In the genomic region with DNA sequence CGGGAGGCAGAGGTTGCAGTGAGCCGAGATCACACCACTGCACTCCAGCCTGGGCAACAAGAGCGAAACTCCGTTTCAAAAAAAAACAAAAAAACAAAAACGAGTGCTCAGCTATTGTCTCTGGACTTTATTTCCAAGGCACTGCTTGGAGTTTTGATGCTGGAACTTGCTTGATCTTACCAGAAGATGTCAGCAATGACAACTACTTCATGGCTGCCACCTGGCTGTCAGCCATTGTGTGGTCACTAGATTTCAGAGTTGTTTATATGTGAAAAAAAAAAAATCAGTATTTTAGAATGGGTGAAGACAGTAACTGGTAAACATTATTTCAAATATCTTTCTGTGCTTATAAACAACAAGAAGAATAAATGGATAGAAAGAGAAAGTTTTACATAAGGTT, we compare ENCODE assay signal across 8 cellular contexts. TPM values are rescaled to one million over a fixed set of nuclear protein-coding genes. Genes with fewer than 3 reads are reported as not detected.
DNase-seq lines count a peak whose midpoint lies in the region; ATAC-seq, FAIRE-seq and TF ChIP-seq lines count a peak whose summit lies in the region.

No MANE protein-coding gene starts in this region.

- H3K27ac ChIP-seq in left ventricle myocardium inferior (replicated peaks) (no peak overlapping the region), keratinocyte (ENCODE audit: control insufficient read depth, insufficient read depth, low read length) (no peak overlapping the region)

- H4K20me1 ChIP-seq in keratinocyte (ENCODE audit: control insufficient read depth, extremely low read depth, insufficient read depth, low read length), result no peaks in the 10 kb centered on the region

- peak; percentile 39 for TF ChIP-seq CTCF in left ventricle myocardium inferior (IDR thresholded peaks at IDR 0.05; ENCODE audit: borderline replicate concordance)
- TF ChIP-seq CTCF in activated CD8-positive, alpha-beta T cell treated with anti-CD3 and anti-CD28 coated beads for 36 hours (IDR thresholded peaks at IDR 0.05), result peak; percentile 37
- peak; percentile 18 to 53 (median 27) for TF ChIP-seq CTCF in keratinocyte (optimal IDR thresholded peaks at IDR 0.05 in 1 of 3, IDR thresholded peaks at IDR 0.05 in 1 of 3, conservative IDR thresholded peaks at IDR 0.05 in 1 of 3; ENCODE audit: extremely low read depth in 1 of 3, insufficient read depth in 2 of 3, low read length in 3 of 3)

- dilution Hi-C loops in keratinocyte (cut with MboI; ENCODE audit: extremely low pct_ligation_motif_present, low sequenced_read_pairs), result no loop called here

- peaks cover 6% of the 10 kb centered on the region for H3K27me3 Mint-ChIP-seq in activated CD8-positive, alpha-beta T cell treated with anti-CD3 and anti-CD28 coated beads for 36 hours

- H3K9ac ChIP-seq in keratinocyte (ENCODE audit: control insufficient read depth, extremely low read depth, insufficient read depth, low read length), result no peak overlapping the region

- no peak overlapping the region for H3K27ac Mint-ChIP-seq in activated CD8-positive, alpha-beta T cell treated with anti-CD3 and anti-CD28 coated beads for 36 hours

- H3K9me1 ChIP-seq in keratinocyte (ENCODE audit: control insufficient read depth, extremely low read depth, insufficient read depth, low read length), result no peaks in the 10 kb centered on the region

- no peak for FAIRE-seq in keratinocyte (lab: Jason Lieb, UNC)

- DNase-seq in left ventricle myocardium inferior, result no peak
- DNase-seq in left ventricle myocardium superior, result no peak
- DNase-seq in NCI-H1436 treated with DMSO at 0.1 percent for 48 hours (lab: John Stamatoyannopoulos, UW), result peak; percentile 17
- DNase-seq in activated CD8-positive, alpha-beta T cell treated with anti-CD3 and anti-CD28 coated beads for 36 hours, result peak; percentile 43
- DNase-seq in keratinocyte (ENCODE audit: low read depth, low spot score), result no peak

- H3K4me1 Mint-ChIP-seq in activated CD8-positive, alpha-beta T cell treated with anti-CD3 and anti-CD28 coated beads for 36 hours (ENCODE audit: low read depth), result peaks cover 6% of the 10 kb centered on the region

- intact Hi-C loops in left ventricle myocardium inferior (cut with micrococcal nuclease), result no loop called here
- intact Hi-C loops in left ventricle myocardium superior (cut with micrococcal nuclease), result no loop called here
- intact Hi-C loops in activated CD8-positive, alpha-beta T cell treated with anti-CD3 and anti-CD28 coated beads for 36 hours (cut with micrococcal nuclease), result no loop called here

- H3K4me3 ChIP-seq in left ventricle myocardium inferior, result no peak overlapping the region
- no peak overlapping the region for H3K4me3 ChIP-seq in keratinocyte (ENCODE audit: control insufficient read depth in 2 of 3, extremely low read depth in 1 of 3, insufficient read depth in 2 of 3, low read depth in 1 of 3, low read length in 3 of 3)

- H3K27me3 ChIP-seq in left ventricle myocardium inferior (ENCODE audit: low read depth) (peaks cover 34% of the 10 kb centered on the region), keratinocyte (ENCODE audit: control insufficient read depth, extremely low read depth, insufficient read depth, low read length) (no peaks in the 10 kb centered on the region)

- H3K79me2 ChIP-seq in keratinocyte (ENCODE audit: control insufficient read depth, insufficient read depth, low read length), result no peaks in the 10 kb centered on the region

- H3K4me3 Mint-ChIP-seq in activated CD8-positive, alpha-beta T cell treated with anti-CD3 and anti-CD28 coated beads for 36 hours, result no peak overlapping the region

- no peaks in the 10 kb centered on the region for H3K36me3 Mint-ChIP-seq in activated CD8-positive, alpha-beta T cell treated with anti-CD3 and anti-CD28 coated beads for 36 hours (ENCODE audit: low read depth)

- CTCF ChIA-PET in activated CD8-positive, alpha-beta T cell treated with anti-CD3 and anti-CD28 coated beads for 36 hours (lab: Charles Lee), result interaction anchor here (0.6 to 7.2 kb wide), 12 partner anchors 8 to 1629 kb away, joined by 3 to 71 read pairs (median 3); no protein-coding TSS in a partner anchor

- ATAC-seq in left ventricle myocardium superior (no peak), GM18861 (IDR thresholded peaks at IDR 0.05; ENCODE audit: unreplicated experiment) (no peak), HG03159 (IDR thresholded peaks at IDR 0.05; ENCODE audit: unreplicated experiment) (no peak)
- ATAC-seq in activated CD8-positive, alpha-beta T cell treated with anti-CD3 and anti-CD28 coated beads for 36 hours, result peak; percentile 56
- ATAC-seq in activated CD4-positive, CD25-positive, alpha-beta regulatory T cell treated with anti-CD3 and anti-CD28 coated beads, Interleukin-2, amount 50 U/mL, for 24 hours, result no peak

- H3K4me1 ChIP-seq in left ventricle myocardium inferior (no peaks in the 10 kb centered on the region), keratinocyte (ENCODE audit: control insufficient read depth, extremely low read depth, insufficient read depth, low read length) (no peaks in the 10 kb centered on the region)

- H3K4me2 ChIP-seq in keratinocyte (ENCODE audit: control insufficient read depth, extremely low read depth, insufficient read depth, low read depth, low read length), result no peak overlapping the region

- H3K9me3 Mint-ChIP-seq in activated CD8-positive, alpha-beta T cell treated with anti-CD3 and anti-CD28 coated beads for 36 hours, result no peaks in the 10 kb centered on the region

- H2AFZ ChIP-seq in keratinocyte (ENCODE audit: control insufficient read depth, low read length), result no peak overlapping the region

- H3K36me3 ChIP-seq in left ventricle myocardium inferior, result no peaks in the 10 kb centered on the region
- H3K36me3 ChIP-seq in keratinocyte (ENCODE audit: control insufficient read depth in 2 of 2, extremely low read depth in 1 of 2, insufficient read depth in 2 of 2, low read length in 2 of 2), result no peaks in the 10 kb centered on the region

- H3K9me3 ChIP-seq in left ventricle myocardium inferior (replicated peaks) (no peaks in the 10 kb centered on the region), keratinocyte (ENCODE audit: control insufficient read depth, low read depth, low read length) (no peaks in the 10 kb centered on the region)

- POLR2A ChIA-PET in activated CD8-positive, alpha-beta T cell treated with anti-CD3 and anti-CD28 coated beads for 36 hours (lab: Charles Lee), result interaction anchor here (0.6 kb wide), 1 partner anchor 13 kb away, joined by 3 read pairs; no protein-coding TSS in a partner anchor

RNA-seq across cellular contexts. Expression of a gene that starts 26.3 kb away (rescaled TPM):
- not detected for total RNA-seq in left ventricle myocardium inferior
- total RNA-seq in left ventricle myocardium superior, result not detected
- total RNA-seq in activated CD8-positive, alpha-beta T cell treated with anti-CD3 and anti-CD28 coated beads for 36 hours, result under 1 TPM; 0.22 to 0.25 TPM
- polyA plus RNA-seq in keratinocyte, result not detected in 3 replicates
- not detected for polyA plus RNA-seq in keratinocyte (2011; ENCODE audit: low read depth)
- not detected in 2 replicates for polyA plus RNA-seq in keratinocyte (2011; cell fraction: cytosol; rRNA removed)
- not detected in 2 replicates for polyA plus RNA-seq in keratinocyte (2011; cell fraction: nucleus; rRNA removed)
- polyA plus RNA-seq in keratinocyte (2012; ENCODE audit: low replicate concordance), result not detected in 2 replicates
- polyA minus RNA-seq in keratinocyte, result not detected in 3 replicates
- not detected for polyA minus RNA-seq in keratinocyte (2011; cell fraction: cytosol; rRNA and poly(A)+ RNA removed)
- polyA minus RNA-seq in keratinocyte (2011; cell fraction: nucleus; rRNA and poly(A)+ RNA removed), result not detected in 2 replicates

RNA-seq across cellular contexts. Expression of a gene that starts 38.7 kb away (rescaled TPM):
- total RNA-seq in left ventricle myocardium inferior, result 93.5 TPM
- 80.5 TPM for total RNA-seq in left ventricle myocardium superior
- 10 to 100 TPM; 25.6 to 26.1 TPM for total RNA-seq in activated CD8-positive, alpha-beta T cell treated with anti-CD3 and anti-CD28 coated beads for 36 hours
- 12.8 to 21.5 TPM (median 18.0 TPM) in 3 replicates for polyA plus RNA-seq in keratinocyte
- polyA plus RNA-seq in keratinocyte (2011; ENCODE audit: low read depth), result 3.6 TPM
- polyA plus RNA-seq in keratinocyte (2011; cell fraction: cytosol; rRNA removed), result 15.8 and 19.8 TPM in 2 replicates
- 18.0 and 20.3 TPM in 2 replicates for polyA plus RNA-seq in keratinocyte (2011; cell fraction: nucleus; rRNA removed)
- polyA plus RNA-seq in keratinocyte (2012; ENCODE audit: low replicate concordance), result 15.7 and 36.4 TPM in 2 replicates
- polyA minus RNA-seq in keratinocyte, result 12.4 to 16.5 TPM (median 15.8 TPM) in 3 replicates
- polyA minus RNA-seq in keratinocyte (2011; cell fraction: cytosol; rRNA and poly(A)+ RNA removed), result 12.1 TPM
- 5.7 and 11.3 TPM in 2 replicates for polyA minus RNA-seq in keratinocyte (2011; cell fraction: nucleus; rRNA and poly(A)+ RNA removed)

RNA-seq across cellular contexts. Expression of a gene that starts 44.9 kb away (rescaled TPM):
- total RNA-seq in left ventricle myocardium inferior (not detected), left ventricle myocardium superior (not detected)
- total RNA-seq in activated CD8-positive, alpha-beta T cell treated with anti-CD3 and anti-CD28 coated beads for 36 hours, result not detected
- polyA plus RNA-seq in keratinocyte, result not detected in 3 replicates
- polyA plus RNA-seq in keratinocyte (2011; ENCODE audit: low read depth), result not detected
- not detected in 2 replicates for polyA plus RNA-seq in keratinocyte (2011; cell fraction: cytosol; rRNA removed)
- not detected in 2 replicates for polyA plus RNA-seq in keratinocyte (2011; cell fraction: nucleus; rRNA removed)
- not detected in 2 replicates for polyA plus RNA-seq in keratinocyte (2012; ENCODE audit: low replicate concordance)
- not detected in 3 replicates for polyA minus RNA-seq in keratinocyte
- not detected for polyA minus RNA-seq in keratinocyte (2011; cell fraction: cytosol; rRNA and poly(A)+ RNA removed)
- not detected in 2 replicates for polyA minus RNA-seq in keratinocyte (2011; cell fraction: nucleus; rRNA and poly(A)+ RNA removed)

Comparison
In these comparisons a context has a peak if more than half of its experiments do, and no peak if none do; other contexts are left out.
1. DNase-seq: peak in NCI-H1436 treated with DMSO at 0.1 percent for 48 hours (single experiment) and activated CD8-positive, alpha-beta T cell treated with anti-CD3 and anti-CD28 coated beads for 36 hours (single experiment); none in left ventricle myocardium inferior (single experiment), left ventricle myocardium superior (single experiment) and keratinocyte (single experiment).
2. Peak in every context shown above with its lines, with median percentiles within 50 percentile points of each other: CTCF ChIP-seq.